In the genomic region with DNA sequence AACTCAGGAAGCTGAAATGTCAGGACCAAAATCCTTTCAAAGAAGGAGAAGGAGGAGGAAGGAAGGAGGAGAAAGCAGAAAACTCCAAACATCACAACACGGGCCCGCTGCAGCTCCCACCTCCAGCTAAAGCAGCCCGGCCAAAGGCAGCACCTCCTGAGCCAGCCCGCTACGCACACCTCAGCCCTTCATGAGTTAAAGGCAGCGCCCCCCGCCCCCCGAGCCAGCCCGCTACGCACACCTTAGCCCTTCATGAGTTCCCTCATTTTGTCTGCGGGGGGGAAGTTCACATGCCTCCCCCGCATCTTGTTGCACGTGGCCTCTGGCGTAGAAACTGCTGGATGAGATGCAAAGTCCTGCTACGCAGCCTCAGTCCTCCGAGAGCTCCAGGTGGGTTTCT, we compare ENCODE assay signal across 21 cellular contexts.
DNase-seq lines count a peak whose midpoint lies in the region; FAIRE-seq and TF ChIP-seq lines count a peak whose summit lies in the region.
"Had no signal": no experiment of that assay in that cellular context is flagged by ENCODE, and none has a peak within 500 bp of the region (broad histone marks: within the 10 kb centered on the region; RNA-seq: fewer than 3 reads in every experiment).

No MANE protein-coding gene starts in this region.

- peaks cover 86 to 100% (median 98%) of the 10 kb centered on the region in 11 experiments for H3K27me3 ChIP-seq in BLaER1 treated with 17β-estradiol and CSF1 and Interleukin-3, amounts not matched to agents 10 nM and 100 nM
- H3K27me3 ChIP-seq in astrocyte (ENCODE audit: insufficient read depth, low read length), result peaks cover 8% of the 10 kb centered on the region
- H3K27me3 ChIP-seq in endodermal cell (ENCODE audit: control insufficient read depth, insufficient read depth, low read length, poor library complexity, severe bottlenecking), result no peaks in the 10 kb centered on the region
- H3K27me3 ChIP-seq in tibial artery, result no peaks in the 10 kb centered on the region

- H3K4me1 ChIP-seq in BLaER1 treated with 17β-estradiol and CSF1 and Interleukin-3, amounts not matched to agents 10 nM and 100 nM, result peaks cover 10 to 76% (median 54%) of the 10 kb centered on the region in 10 experiments; a peak in 18 of 20 replicates
- peaks cover 22% of the 10 kb centered on the region for H3K4me1 ChIP-seq in astrocyte (ENCODE audit: insufficient read depth, low read length)
- H3K4me1 ChIP-seq in endodermal cell (ENCODE audit: control insufficient read depth, insufficient read depth, low read length), result no peaks in the 10 kb centered on the region
- peaks cover 0 to 83% (median 62%) of the 10 kb centered on the region in 4 donors for H3K4me1 ChIP-seq in tibial artery

- H3K9me3 ChIP-seq in BLaER1 treated with 17β-estradiol and CSF1 and Interleukin-3, amounts not matched to agents 10 nM and 100 nM (replicated peaks in 1 of 11), result no peaks in the 10 kb centered on the region
- H3K9me3 ChIP-seq in astrocyte (ENCODE audit: insufficient read depth, low read depth, low read length), result no peaks in the 10 kb centered on the region
- H3K9me3 ChIP-seq in endodermal cell (ENCODE audit: control insufficient read depth, low read length), result no peaks in the 10 kb centered on the region
- no peaks in the 10 kb centered on the region for H3K9me3 ChIP-seq in tibial artery

- H3K4me3 ChIP-seq in BLaER1 treated with 17β-estradiol and CSF1 and Interleukin-3, amounts not matched to agents 10 nM and 100 nM, result no peak overlapping the region
- H3K4me3 ChIP-seq in astrocyte (ENCODE audit: insufficient read depth, low read depth, low read length) (no peak overlapping the region), endodermal cell (ENCODE audit: low read length) (no peak overlapping the region), tibial artery (no peak overlapping the region)
- H3K4me3 ChIP-seq: GM12878 had no signal

- no peak overlapping the region for H3K9ac ChIP-seq in BLaER1 treated with 17β-estradiol and CSF1 and Interleukin-3, amounts not matched to agents 10 nM and 100 nM
- H3K9ac ChIP-seq in astrocyte (ENCODE audit: low read length) (no peak overlapping the region), endodermal cell (ENCODE audit: extremely low read depth, low read length, poor library complexity, severe bottlenecking) (no peak overlapping the region)

- H3K36me3 Mint-ChIP-seq in astrocyte (ENCODE audit: low read depth, unreplicated experiment) (no peaks in the 10 kb centered on the region), endodermal cell (ENCODE audit: low read depth) (no peaks in the 10 kb centered on the region)
- H3K36me3 Mint-ChIP-seq: CD4-positive, CD25-positive, alpha-beta regulatory T cell; CD8-positive, alpha-beta memory T cell had no signal

- WGBS in endodermal cell (ENCODE audit: insufficient coverage in 1 of 2, insufficient read length in 1 of 2), 2 experiments, result 92% methylated on average over 4 to 16 of the region's 16 CpGs

- H3K27me3 Mint-ChIP-seq in astrocyte (ENCODE audit: low read depth, unreplicated experiment) (peaks cover 57% of the 10 kb centered on the region), endodermal cell (ENCODE audit: insufficient read depth) (no peaks in the 10 kb centered on the region)

- peaks cover 0 to 92% (median 74%) of the 10 kb centered on the region in 11 experiments; a peak in 17 of 22 replicates for H4K20me1 ChIP-seq in BLaER1 treated with 17β-estradiol and CSF1 and Interleukin-3, amounts not matched to agents 10 nM and 100 nM
- no peaks in the 10 kb centered on the region for H4K20me1 ChIP-seq in astrocyte (ENCODE audit: insufficient read depth, low read length)

- no peak for FAIRE-seq in astrocyte (lab: Jason Lieb, UNC)
- FAIRE-seq: A204.1, GM12878 had no signal

- H3K4me1 Mint-ChIP-seq in astrocyte (ENCODE audit: low read depth, unreplicated experiment) (peaks cover under 1% of the 10 kb centered on the region), endodermal cell (no peaks in the 10 kb centered on the region)
- H3K4me1 Mint-ChIP-seq: CD4-positive, CD25-positive, alpha-beta regulatory T cell; CD8-positive, alpha-beta memory T cell had no signal

- H3K27ac Mint-ChIP-seq in astrocyte (ENCODE audit: unreplicated experiment) (peak overlapping the region; percentile 26), endodermal cell (no peak overlapping the region)
- H3K27ac Mint-ChIP-seq: CD4-positive, CD25-positive, alpha-beta regulatory T cell; CD8-positive, alpha-beta memory T cell; HFFc6 had no signal

- peaks cover 4% of the 10 kb centered on the region for H3K9me3 Mint-ChIP-seq in astrocyte (ENCODE audit: unreplicated experiment)
- peaks cover 1% of the 10 kb centered on the region for H3K9me3 Mint-ChIP-seq in endodermal cell
- H3K9me3 Mint-ChIP-seq: CD8-positive, alpha-beta memory T cell; HFFc6 had no signal

- no peaks in the 10 kb centered on the region for H3K36me3 ChIP-seq in BLaER1 treated with 17β-estradiol and CSF1 and Interleukin-3, amounts not matched to agents 10 nM and 100 nM
- H3K36me3 ChIP-seq in astrocyte (ENCODE audit: insufficient read depth, low read length), result no peaks in the 10 kb centered on the region
- H3K36me3 ChIP-seq in endodermal cell (ENCODE audit: control insufficient read depth, insufficient read depth, low read length), result no peaks in the 10 kb centered on the region
- no peaks in the 10 kb centered on the region for H3K36me3 ChIP-seq in tibial artery

- no peaks in the 10 kb centered on the region for H3K79me2 ChIP-seq in astrocyte (ENCODE audit: insufficient read depth, low read length)

- H3K4me3 Mint-ChIP-seq in astrocyte (ENCODE audit: unreplicated experiment), result no peak overlapping the region
- H3K4me3 Mint-ChIP-seq in endodermal cell, result no peak overlapping the region
- H3K4me3 Mint-ChIP-seq: CD4-positive, CD25-positive, alpha-beta regulatory T cell; CD8-positive, alpha-beta memory T cell; HFFc6 had no signal

- no peak overlapping the region for H2AFZ ChIP-seq in astrocyte (ENCODE audit: low read depth, low read length)

- intact Hi-C loops in tibial artery (cut with DNase I; ENCODE audit: low total_unique reads), result no loop called here

- H3K4me2 ChIP-seq in BLaER1 treated with 17β-estradiol and CSF1 and Interleukin-3, amounts not matched to agents 10 nM and 100 nM, result peak overlapping the region in 8 of 11 experiments; percentile 68 to 93 (median 75); a peak in 13 of 22 replicates
- H3K4me2 ChIP-seq in astrocyte (ENCODE audit: low read length), result no peak overlapping the region

- no peak overlapping the region for H3K27ac ChIP-seq in BLaER1 treated with 17β-estradiol and CSF1 and Interleukin-3, amounts not matched to agents 10 nM and 100 nM
- H3K27ac ChIP-seq in astrocyte (ENCODE audit: low read depth, low read length) (no peak overlapping the region), endodermal cell (ENCODE audit: low read depth, low read length) (peak overlapping the region; percentile 94), tibial artery (peak overlapping the region; percentile 89 to 94)
- H3K27ac ChIP-seq: HL-60 had no signal

- TF ChIP-seq CTCF in astrocyte (IDR thresholded peaks at IDR 0.05; ENCODE audit: insufficient read depth, low read depth, low read length) (no peak), endodermal cell (conservative IDR thresholded peaks at IDR 0.05) (no peak), tibial artery (IDR thresholded peaks at IDR 0.05) (no peak)

- no peak for DNase-seq in astrocyte (ENCODE audit: low read depth)
- no peak for DNase-seq in endodermal cell
- DNase-seq in tibial artery, result no peak
- no peak for DNase-seq in NCI-H1436 (lab: John Stamatoyannopoulos, UW)
- DNase-seq in ecto neural progenitor cell (ENCODE audit: low spot score), result no peak
- no peak for DNase-seq in CD1c-positive myeloid dendritic cell (ENCODE audit: extremely low spot score)
- DNase-seq: ACHN; AML-193; CD4-positive, CD25-positive, alpha-beta regulatory T cell; CD8-positive, alpha-beta memory T cell; COR-L47; DMS 273 treated with DMSO at 0.1 percent for 48 hours; DMS53; DND-41; EL; GOT3; HFFc6 had no signal

Comparison
In these comparisons a context has a peak if more than half of its experiments do, and no peak if none do; other contexts are left out.
1. H3K27ac ChIP-seq: peak in endodermal cell (single experiment) and tibial artery (2 of 2); none in BLaER1 treated with 17β-estradiol and CSF1 and Interleukin-3, amounts not matched to agents 10 nM and 100 nM (0 of 11) and astrocyte (single experiment).